ENCODE assay signal across 17 cellular contexts in the genomic region with DNA sequence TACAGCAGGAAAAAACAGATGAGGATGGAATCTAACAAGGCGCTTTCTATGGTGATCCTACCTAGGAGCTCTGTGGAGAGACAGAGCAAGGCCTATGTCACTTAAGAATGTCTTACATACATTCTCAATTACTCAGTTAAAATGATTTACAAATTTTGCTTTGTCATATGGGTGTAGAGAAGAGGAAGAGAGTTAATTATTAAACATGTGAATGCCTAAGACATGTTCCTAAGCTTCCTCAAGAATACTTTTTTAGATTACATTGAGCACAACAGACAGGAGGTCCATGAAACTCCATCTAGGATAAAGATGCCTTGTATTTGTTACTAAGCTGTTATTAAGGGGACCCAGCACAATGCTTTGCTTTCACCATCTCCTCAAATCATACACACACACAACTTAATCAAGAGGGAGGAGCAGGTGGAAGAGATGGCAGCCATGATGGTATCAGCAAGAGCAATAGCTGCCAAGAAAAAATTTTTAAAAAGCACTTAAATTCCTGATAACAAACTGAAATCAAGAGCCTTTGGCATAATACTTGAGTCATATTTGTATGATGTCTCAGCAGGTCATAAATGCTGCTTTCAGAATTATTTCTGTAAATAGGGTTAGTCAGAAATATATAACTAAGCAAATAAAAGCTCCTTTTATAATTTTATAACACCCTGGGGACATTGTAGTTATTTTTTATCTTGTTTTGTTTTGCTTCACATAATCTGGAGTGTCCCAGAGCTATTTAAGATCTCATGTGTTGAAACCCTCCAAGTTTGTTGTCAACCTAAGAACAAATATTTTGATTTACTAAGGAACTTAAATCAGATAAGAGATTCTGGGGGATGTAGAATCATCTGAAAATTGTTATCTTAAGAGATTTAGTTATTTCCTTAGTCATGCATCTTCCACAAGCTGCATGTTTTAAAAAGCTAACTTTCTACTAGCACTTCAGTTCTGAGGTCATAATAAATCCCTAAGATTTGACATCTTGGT.
DNase-seq lines count a peak whose midpoint lies in the region; ATAC-seq, FAIRE-seq and TF ChIP-seq lines count a peak whose summit lies in the region.
"Had no signal": no experiment of that assay in that cellular context is flagged by ENCODE, and none has a peak within 500 bp of the region (broad histone marks: within the 10 kb centered on the region; RNA-seq: fewer than 3 reads in every experiment).

No MANE protein-coding gene starts in this region.

- no peaks in the 10 kb centered on the region; the same call in 1 of the 2 replicates for H3K27me3 ChIP-seq in BJ (ENCODE audit: control insufficient read depth, insufficient read depth, low read length)
- no peaks in the 10 kb centered on the region for H3K27me3 ChIP-seq in gastroesophageal sphincter
- H3K27me3 ChIP-seq: BLaER1 treated with 17β-estradiol and CSF1 and Interleukin-3, amounts not matched to agents 10 nM and 100 nM; esophagus squamous epithelium; tibial nerve had no signal

- H3K9me3 ChIP-seq in gastroesophageal sphincter = no peaks in the 10 kb centered on the region
- H3K9me3 ChIP-seq: BLaER1 treated with 17β-estradiol and CSF1 and Interleukin-3, amounts not matched to agents 10 nM and 100 nM; esophagus squamous epithelium; tibial nerve had no signal

- TF ChIP-seq CTCF in BJ (IDR thresholded peaks at IDR 0.05; ENCODE audit: insufficient read depth, low read depth, low read length) (no peak), nephron (IDR thresholded peaks at IDR 0.05; ENCODE audit: unreplicated experiment in 3 of 3) (no peak), gastroesophageal sphincter (IDR thresholded peaks at IDR 0.05) (no peak)

- no peaks in the 10 kb centered on the region for H3K36me3 ChIP-seq in BJ (ENCODE audit: control insufficient read depth, insufficient read depth, low read length)
- no peaks in the 10 kb centered on the region for H3K36me3 ChIP-seq in gastroesophageal sphincter
- H3K36me3 ChIP-seq: BLaER1 treated with 17β-estradiol and CSF1 and Interleukin-3, amounts not matched to agents 10 nM and 100 nM; esophagus squamous epithelium; tibial nerve had no signal

- H3K27ac Mint-ChIP-seq in nephron = peak overlapping the region; percentile 55 to 70 (median 67)
- H3K27ac Mint-ChIP-seq: progenitor cell of endocrine pancreas, T-cell had no signal

- no peaks in the 10 kb centered on the region for H3K36me3 Mint-ChIP-seq in nephron (ENCODE audit: low read depth)
- H3K36me3 Mint-ChIP-seq: T-cell had no signal

- no peak for TF ChIP-seq EP300 in gastroesophageal sphincter (IDR thresholded peaks at IDR 0.05)

- no peak overlapping the region for H3K27ac ChIP-seq in gastroesophageal sphincter
- H3K27ac ChIP-seq: BLaER1 treated with 17β-estradiol and CSF1 and Interleukin-3, amounts not matched to agents 10 nM and 100 nM; esophagus squamous epithelium; tibial nerve had no signal

- CTCF ChIA-PET in BJ (lab: Yijun Ruan, JAX) = interaction anchor here (0.6 to 2.0 kb wide), 4 partner anchors 11 to 374 kb away, joined by 3 to 7 read pairs (median 3); partner anchors contain the start of gene OPN5

- no peak overlapping the region for H3K4me3 Mint-ChIP-seq in nephron
- H3K4me3 Mint-ChIP-seq: T-cell had no signal

- peaks cover 20% of the 10 kb centered on the region for H3K4me1 Mint-ChIP-seq in nephron
- H3K4me1 Mint-ChIP-seq: T-cell had no signal

- no peak for TF ChIP-seq POLR2A in gastroesophageal sphincter (IDR thresholded peaks at IDR 0.05)

- H3K4me3 ChIP-seq in BJ (ENCODE audit: low read depth, low read length) (no peak overlapping the region), gastroesophageal sphincter (no peak overlapping the region)
- H3K4me3 ChIP-seq: BLaER1 treated with 17β-estradiol and CSF1 and Interleukin-3, amounts not matched to agents 10 nM and 100 nM; esophagus squamous epithelium; tibial nerve had no signal

- DNase-seq in BJ (ENCODE audit: low read depth) (peak; percentile 5), M059J (ENCODE audit: low read depth) (peak; percentile 81), Kasumi-1 (lab: John Stamatoyannopoulos, UW) (no peak)
- DNase-seq in stimulated activated naive CD8-positive, alpha-beta T cell treated with anti-CD3 and anti-CD28 coated beads, Interleukin-15, Interleukin-2, amounts not matched to agents 100 U/mL and 50 U/mL, for 24 hours = no peak
- DNase-seq: activated T-cell treated with anti-CD3 and anti-CD28 coated beads for 4 hours, cortex of kidney, esophagus squamous epithelium, GF-D8, NCI-H2107, T-cell had no signal

- no peaks in the 10 kb centered on the region for H3K4me1 ChIP-seq in gastroesophageal sphincter
- H3K4me1 ChIP-seq: esophagus squamous epithelium, tibial nerve had no signal

- ATAC-seq in HG03460 (IDR thresholded peaks at IDR 0.05; ENCODE audit: unreplicated experiment) (no peak), gastroesophageal sphincter (no peak)
- ATAC-seq in stimulated activated naive CD8-positive, alpha-beta T cell treated with anti-CD3 and anti-CD28 coated beads, Interleukin-15, Interleukin-2, amounts not matched to agents 100 U/mL and 50 U/mL, for 24 hours = no peak
- ATAC-seq: T-cell had no signal

- peak; percentile 99 for FAIRE-seq in endometrium (lab: Jason Lieb, UNC)

- H3K27me3 Mint-ChIP-seq in nephron (ENCODE audit: low read depth) = no peaks in the 10 kb centered on the region
- H3K27me3 Mint-ChIP-seq: progenitor cell of endocrine pancreas had no signal

- H3K9me3 Mint-ChIP-seq in nephron = no peaks in the 10 kb centered on the region
- H3K9me3 Mint-ChIP-seq: T-cell had no signal

- 92 to 100% methylated on average over 1 of the region's 1 CpG for WGBS in gastroesophageal sphincter (ENCODE audit: low coverage in 1 of 2), 2 donors

- POLR2A ChIA-PET in BJ (lab: Charles Lee) = no interaction called here

Comparison
In these comparisons a context has a peak if more than half of its experiments do, and no peak if none do; other contexts are left out.
1. DNase-seq: peak in BJ (single experiment) and M059J (single experiment); none in Kasumi-1 (0 of 2) and stimulated activated naive CD8-positive, alpha-beta T cell treated with anti-CD3 and anti-CD28 coated beads, Interleukin-15, Interleukin-2, amounts not matched to agents 100 U/mL and 50 U/mL, for 24 hours (single experiment).